ENCODE assay signal across 1 cellular context in the genomic region with DNA sequence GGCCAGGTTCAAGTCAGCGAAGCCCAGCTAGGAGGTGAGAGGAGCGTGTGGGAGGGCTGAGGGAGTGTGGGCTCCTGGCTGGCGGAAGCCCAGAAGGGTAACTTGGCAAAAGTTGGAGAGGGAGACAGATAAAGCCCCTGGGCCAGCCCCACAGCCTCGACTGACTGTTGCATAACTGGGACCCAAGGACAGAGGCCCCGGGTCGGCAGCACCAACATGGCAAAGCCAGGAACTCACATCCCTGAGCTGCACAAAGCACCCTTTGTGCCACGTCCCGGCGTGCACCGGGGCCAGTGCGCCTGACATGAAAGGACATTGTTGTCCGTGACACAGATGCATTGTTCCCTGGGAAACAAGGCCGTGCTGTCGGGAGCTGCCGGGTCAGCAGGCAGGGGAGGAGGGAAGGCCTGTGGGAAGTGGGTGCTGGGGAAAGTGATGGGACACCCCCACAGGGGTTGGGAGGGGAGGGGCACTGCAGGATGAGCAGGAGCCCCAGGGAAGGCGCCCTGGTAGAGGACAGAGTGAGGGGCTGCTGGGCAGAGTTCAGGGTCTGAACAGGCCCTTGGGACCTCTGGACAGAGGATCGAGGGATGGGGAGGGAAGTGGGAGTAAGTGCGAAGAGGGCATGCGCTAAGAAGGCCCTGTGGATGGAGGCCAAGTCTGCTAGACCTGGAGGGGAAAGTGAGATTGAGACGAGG.
TF ChIP-seq lines count a peak whose summit lies in the region.

No MANE protein-coding gene starts in this region.

TF ChIP-seq in HepG2, 621 proteins besides CTCF, POLR2A, EP300 and RAD21 (continued from another document and continues in another):
- TF ChIP-seq SALL2 (CRISPR knock-in tag; IDR thresholded peaks at IDR 0.05) = 0 out of 2 replicates have a peak, but pooled peaks have one; percentile 53
- TF ChIP-seq, protein P1, sequence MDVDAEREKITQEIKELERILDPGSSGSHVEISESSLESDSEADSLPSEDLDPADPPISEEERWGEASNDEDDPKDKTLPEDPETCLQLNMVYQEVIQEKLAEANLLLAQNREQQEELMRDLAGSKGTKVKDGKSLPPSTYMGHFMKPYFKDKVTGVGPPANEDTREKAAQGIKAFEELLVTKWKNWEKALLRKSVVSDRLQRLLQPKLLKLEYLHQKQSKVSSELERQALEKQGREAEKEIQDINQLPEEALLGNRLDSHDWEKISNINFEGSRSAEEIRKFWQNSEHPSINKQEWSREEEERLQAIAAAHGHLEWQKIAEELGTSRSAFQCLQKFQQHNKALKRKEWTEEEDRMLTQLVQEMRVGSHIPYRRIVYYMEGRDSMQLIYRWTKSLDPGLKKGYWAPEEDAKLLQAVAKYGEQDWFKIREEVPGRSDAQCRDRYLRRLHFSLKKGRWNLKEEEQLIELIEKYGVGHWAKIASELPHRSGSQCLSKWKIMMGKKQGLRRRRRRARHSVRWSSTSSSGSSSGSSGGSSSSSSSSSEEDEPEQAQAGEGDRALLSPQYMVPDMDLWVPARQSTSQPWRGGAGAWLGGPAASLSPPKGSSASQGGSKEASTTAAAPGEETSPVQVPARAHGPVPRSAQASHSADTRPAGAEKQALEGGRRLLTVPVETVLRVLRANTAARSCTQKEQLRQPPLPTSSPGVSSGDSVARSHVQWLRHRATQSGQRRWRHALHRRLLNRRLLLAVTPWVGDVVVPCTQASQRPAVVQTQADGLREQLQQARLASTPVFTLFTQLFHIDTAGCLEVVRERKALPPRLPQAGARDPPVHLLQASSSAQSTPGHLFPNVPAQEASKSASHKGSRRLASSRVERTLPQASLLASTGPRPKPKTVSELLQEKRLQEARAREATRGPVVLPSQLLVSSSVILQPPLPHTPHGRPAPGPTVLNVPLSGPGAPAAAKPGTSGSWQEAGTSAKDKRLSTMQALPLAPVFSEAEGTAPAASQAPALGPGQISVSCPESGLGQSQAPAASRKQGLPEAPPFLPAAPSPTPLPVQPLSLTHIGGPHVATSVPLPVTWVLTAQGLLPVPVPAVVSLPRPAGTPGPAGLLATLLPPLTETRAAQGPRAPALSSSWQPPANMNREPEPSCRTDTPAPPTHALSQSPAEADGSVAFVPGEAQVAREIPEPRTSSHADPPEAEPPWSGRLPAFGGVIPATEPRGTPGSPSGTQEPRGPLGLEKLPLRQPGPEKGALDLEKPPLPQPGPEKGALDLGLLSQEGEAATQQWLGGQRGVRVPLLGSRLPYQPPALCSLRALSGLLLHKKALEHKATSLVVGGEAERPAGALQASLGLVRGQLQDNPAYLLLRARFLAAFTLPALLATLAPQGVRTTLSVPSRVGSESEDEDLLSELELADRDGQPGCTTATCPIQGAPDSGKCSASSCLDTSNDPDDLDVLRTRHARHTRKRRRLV (CRISPR knock-in tag; IDR thresholded peaks at IDR 0.05) = peak; percentile 82
- TF ChIP-seq NCOA1 (CRISPR knock-in tag; IDR thresholded peaks at IDR 0.05) = peak; percentile 81; the same call in 1 of the 2 replicates
- TF ChIP-seq, protein P2, sequence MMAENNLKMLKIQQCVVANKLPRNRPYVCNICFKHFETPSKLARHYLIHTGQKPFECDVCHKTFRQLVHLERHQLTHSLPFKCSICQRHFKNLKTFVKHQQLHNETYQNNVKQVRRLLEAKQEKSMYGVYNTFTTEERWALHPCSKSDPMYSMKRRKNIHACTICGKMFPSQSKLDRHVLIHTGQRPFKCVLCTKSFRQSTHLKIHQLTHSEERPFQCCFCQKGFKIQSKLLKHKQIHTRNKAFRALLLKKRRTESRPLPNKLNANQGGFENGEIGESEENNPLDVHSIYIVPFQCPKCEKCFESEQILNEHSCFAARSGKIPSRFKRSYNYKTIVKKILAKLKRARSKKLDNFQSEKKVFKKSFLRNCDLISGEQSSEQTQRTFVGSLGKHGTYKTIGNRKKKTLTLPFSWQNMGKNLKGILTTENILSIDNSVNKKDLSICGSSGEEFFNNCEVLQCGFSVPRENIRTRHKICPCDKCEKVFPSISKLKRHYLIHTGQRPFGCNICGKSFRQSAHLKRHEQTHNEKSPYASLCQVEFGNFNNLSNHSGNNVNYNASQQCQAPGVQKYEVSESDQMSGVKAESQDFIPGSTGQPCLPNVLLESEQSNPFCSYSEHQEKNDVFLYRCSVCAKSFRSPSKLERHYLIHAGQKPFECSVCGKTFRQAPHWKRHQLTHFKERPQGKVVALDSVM (CRISPR knock-in tag; IDR thresholded peaks at IDR 0.05) = peak; percentile 70
- TF ChIP-seq HOXA5 (CRISPR knock-in tag; IDR thresholded peaks at IDR 0.05) = 0 out of 2 replicates have a peak, but pooled peaks have one; percentile 12
- TF ChIP-seq ATRX (CRISPR knock-in tag; IDR thresholded peaks at IDR 0.05; ENCODE audit: borderline replicate concordance) = no peak
- 0 out of 2 replicates have a peak, but pooled peaks have one; percentile 8 for TF ChIP-seq ZNF557 (CRISPR knock-in tag; IDR thresholded peaks at IDR 0.05)
- no peak for TF ChIP-seq ZNF816 (CRISPR knock-in tag; IDR thresholded peaks at IDR 0.05; ENCODE audit: borderline replicate concordance)
- TF ChIP-seq, protein P3, sequence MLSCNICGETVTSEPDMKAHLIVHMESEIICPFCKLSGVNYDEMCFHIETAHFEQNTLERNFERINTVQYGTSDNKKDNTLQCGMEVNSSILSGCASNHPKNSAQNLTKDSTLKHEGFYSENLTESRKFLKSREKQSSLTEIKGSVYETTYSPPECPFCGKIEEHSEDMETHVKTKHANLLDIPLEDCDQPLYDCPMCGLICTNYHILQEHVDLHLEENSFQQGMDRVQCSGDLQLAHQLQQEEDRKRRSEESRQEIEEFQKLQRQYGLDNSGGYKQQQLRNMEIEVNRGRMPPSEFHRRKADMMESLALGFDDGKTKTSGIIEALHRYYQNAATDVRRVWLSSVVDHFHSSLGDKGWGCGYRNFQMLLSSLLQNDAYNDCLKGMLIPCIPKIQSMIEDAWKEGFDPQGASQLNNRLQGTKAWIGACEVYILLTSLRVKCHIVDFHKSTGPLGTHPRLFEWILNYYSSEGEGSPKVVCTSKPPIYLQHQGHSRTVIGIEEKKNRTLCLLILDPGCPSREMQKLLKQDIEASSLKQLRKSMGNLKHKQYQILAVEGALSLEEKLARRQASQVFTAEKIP (CRISPR knock-in tag; IDR thresholded peaks at IDR 0.05; ENCODE audit: borderline replicate concordance) = no peak
- TF ChIP-seq, protein P4, sequence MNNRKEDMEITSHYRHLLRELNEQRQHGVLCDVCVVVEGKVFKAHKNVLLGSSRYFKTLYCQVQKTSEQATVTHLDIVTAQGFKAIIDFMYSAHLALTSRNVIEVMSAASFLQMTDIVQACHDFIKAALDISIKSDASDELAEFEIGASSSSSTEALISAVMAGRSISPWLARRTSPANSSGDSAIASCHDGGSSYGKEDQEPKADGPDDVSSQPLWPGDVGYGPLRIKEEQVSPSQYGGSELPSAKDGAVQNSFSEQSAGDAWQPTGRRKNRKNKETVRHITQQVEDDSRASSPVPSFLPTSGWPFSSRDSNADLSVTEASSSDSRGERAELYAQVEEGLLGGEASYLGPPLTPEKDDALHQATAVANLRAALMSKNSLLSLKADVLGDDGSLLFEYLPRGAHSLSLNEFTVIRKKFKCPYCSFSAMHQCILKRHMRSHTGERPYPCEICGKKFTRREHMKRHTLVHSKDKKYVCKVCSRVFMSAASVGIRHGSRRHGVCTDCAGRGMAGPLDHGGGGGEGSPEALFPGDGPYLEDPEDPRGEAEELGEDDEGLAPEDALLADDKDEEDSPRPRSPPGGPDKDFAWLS (CRISPR knock-in tag; IDR thresholded peaks at IDR 0.05; ENCODE audit: borderline replicate concordance) = no peak; the same call in 1 of the 2 replicates
- TF ChIP-seq, protein P5, sequence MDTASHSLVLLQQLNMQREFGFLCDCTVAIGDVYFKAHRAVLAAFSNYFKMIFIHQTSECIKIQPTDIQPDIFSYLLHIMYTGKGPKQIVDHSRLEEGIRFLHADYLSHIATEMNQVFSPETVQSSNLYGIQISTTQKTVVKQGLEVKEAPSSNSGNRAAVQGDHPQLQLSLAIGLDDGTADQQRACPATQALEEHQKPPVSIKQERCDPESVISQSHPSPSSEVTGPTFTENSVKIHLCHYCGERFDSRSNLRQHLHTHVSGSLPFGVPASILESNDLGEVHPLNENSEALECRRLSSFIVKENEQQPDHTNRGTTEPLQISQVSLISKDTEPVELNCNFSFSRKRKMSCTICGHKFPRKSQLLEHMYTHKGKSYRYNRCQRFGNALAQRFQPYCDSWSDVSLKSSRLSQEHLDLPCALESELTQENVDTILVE (CRISPR knock-in tag; IDR thresholded peaks at IDR 0.05) = no peak; the same call in 1 of the 2 replicates
- TF ChIP-seq, protein P6, sequence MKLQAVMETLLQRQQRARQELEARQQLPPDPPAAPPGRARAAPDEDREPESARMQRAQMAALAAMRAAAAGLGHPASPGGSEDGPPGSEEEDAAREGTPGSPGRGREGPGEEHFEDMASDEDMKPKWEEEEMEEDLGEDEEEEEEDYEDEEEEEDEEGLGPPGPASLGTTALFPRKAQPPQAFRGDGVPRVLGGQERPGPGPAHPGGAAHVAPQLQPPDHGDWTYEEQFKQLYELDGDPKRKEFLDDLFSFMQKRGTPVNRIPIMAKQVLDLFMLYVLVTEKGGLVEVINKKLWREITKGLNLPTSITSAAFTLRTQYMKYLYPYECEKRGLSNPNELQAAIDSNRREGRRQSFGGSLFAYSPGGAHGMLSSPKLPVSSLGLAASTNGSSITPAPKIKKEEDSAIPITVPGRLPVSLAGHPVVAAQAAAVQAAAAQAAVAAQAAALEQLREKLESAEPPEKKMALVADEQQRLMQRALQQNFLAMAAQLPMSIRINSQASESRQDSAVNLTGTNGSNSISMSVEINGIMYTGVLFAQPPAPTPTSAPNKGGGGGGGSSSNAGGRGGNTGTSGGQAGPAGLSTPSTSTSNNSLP (IDR thresholded peaks at IDR 0.05; ENCODE audit: low read depth, low read length) = peak; percentile 40; the same call in 1 of the 2 replicates
- peak; percentile 87; the same call in 1 of the 2 replicates for TF ChIP-seq SAFB2 (CRISPR knock-in tag; IDR thresholded peaks at IDR 0.05; ENCODE audit: borderline replicate concordance, low read depth)
- TF ChIP-seq, protein P7, sequence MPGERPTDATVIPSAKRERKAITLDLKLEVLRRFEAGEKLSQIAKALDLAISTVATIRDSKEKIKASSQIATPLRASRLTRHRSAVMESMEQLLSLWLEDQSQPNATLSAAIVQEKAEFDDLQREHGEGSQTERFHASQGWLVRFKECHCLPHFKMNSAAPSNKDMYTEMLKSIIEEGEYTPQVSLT (CRISPR knock-in tag; IDR thresholded peaks at IDR 0.05; ENCODE audit: borderline replicate concordance, low read depth) = no peak; the same call in 1 of the 2 replicates
- TF ChIP-seq NPAS2 (CRISPR knock-in tag; IDR thresholded peaks at IDR 0.05; ENCODE audit: borderline replicate concordance) = no peak
- TF ChIP-seq, protein P8, sequence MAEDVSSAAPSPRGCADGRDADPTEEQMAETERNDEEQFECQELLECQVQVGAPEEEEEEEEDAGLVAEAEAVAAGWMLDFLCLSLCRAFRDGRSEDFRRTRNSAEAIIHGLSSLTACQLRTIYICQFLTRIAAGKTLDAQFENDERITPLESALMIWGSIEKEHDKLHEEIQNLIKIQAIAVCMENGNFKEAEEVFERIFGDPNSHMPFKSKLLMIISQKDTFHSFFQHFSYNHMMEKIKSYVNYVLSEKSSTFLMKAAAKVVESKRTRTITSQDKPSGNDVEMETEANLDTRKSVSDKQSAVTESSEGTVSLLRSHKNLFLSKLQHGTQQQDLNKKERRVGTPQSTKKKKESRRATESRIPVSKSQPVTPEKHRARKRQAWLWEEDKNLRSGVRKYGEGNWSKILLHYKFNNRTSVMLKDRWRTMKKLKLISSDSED (CRISPR knock-in tag; IDR thresholded peaks at IDR 0.05) = no peak
- TF ChIP-seq, protein P9, sequence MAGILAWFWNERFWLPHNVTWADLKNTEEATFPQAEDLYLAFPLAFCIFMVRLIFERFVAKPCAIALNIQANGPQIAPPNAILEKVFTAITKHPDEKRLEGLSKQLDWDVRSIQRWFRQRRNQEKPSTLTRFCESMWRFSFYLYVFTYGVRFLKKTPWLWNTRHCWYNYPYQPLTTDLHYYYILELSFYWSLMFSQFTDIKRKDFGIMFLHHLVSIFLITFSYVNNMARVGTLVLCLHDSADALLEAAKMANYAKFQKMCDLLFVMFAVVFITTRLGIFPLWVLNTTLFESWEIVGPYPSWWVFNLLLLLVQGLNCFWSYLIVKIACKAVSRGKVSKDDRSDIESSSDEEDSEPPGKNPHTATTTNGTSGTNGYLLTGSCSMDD (CRISPR knock-in tag; IDR thresholded peaks at IDR 0.05) = no peak
- peak; percentile 63; the same call in 1 of the 2 replicates for TF ChIP-seq BORCS8-MEF2B (CRISPR knock-in tag; IDR thresholded peaks at IDR 0.05)
- TF ChIP-seq, protein P10, sequence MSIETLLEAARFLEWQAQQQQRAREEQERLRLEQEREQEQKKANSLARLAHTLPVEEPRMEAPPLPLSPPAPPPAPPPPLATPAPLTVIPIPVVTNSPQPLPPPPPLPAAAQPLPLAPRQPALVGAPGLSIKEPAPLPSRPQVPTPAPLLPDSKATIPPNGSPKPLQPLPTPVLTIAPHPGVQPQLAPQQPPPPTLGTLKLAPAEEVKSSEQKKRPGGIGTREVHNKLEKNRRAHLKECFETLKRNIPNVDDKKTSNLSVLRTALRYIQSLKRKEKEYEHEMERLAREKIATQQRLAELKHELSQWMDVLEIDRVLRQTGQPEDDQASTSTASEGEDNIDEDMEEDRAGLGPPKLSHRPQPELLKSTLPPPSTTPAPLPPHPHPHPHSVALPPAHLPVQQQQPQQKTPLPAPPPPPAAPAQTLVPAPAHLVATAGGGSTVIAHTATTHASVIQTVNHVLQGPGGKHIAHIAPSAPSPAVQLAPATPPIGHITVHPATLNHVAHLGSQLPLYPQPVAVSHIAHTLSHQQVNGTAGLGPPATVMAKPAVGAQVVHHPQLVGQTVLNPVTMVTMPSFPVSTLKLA (IDR thresholded peaks at IDR 0.05) = peak; percentile 41; the same call in 1 of the 2 replicates
- TF ChIP-seq SETDB1 (CRISPR knock-in tag; IDR thresholded peaks at IDR 0.05; ENCODE audit: borderline replicate concordance) = no peak
- 0 out of 2 replicates have a peak, but pooled peaks have one; percentile 27 for TF ChIP-seq HOXA9 (CRISPR knock-in tag; IDR thresholded peaks at IDR 0.05; ENCODE audit: borderline replicate concordance)
- TF ChIP-seq, protein P11, sequence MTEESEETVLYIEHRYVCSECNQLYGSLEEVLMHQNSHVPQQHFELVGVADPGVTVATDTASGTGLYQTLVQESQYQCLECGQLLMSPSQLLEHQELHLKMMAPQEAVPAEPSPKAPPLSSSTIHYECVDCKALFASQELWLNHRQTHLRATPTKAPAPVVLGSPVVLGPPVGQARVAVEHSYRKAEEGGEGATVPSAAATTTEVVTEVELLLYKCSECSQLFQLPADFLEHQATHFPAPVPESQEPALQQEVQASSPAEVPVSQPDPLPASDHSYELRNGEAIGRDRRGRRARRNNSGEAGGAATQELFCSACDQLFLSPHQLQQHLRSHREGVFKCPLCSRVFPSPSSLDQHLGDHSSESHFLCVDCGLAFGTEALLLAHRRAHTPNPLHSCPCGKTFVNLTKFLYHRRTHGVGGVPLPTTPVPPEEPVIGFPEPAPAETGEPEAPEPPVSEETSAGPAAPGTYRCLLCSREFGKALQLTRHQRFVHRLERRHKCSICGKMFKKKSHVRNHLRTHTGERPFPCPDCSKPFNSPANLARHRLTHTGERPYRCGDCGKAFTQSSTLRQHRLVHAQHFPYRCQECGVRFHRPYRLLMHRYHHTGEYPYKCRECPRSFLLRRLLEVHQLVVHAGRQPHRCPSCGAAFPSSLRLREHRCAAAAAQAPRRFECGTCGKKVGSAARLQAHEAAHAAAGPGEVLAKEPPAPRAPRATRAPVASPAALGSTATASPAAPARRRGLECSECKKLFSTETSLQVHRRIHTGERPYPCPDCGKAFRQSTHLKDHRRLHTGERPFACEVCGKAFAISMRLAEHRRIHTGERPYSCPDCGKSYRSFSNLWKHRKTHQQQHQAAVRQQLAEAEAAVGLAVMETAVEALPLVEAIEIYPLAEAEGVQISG (CRISPR knock-in tag; IDR thresholded peaks at IDR 0.05) = peak; percentile 88
- TF ChIP-seq ZNF589 (CRISPR knock-in tag; conservative IDR thresholded peaks at IDR 0.05) = peak; percentile 75; the same call in 1 of the 2 replicates
- peak; percentile 90; the same call in 1 of the 2 replicates for TF ChIP-seq ZNF703 (CRISPR knock-in tag; IDR thresholded peaks at IDR 0.05; ENCODE audit: borderline replicate concordance)
- no peak for TF ChIP-seq SATB2 (CRISPR knock-in tag; IDR thresholded peaks at IDR 0.05)
